Comparison of ENCODE assay signal across 12 cellular contexts in the genomic region with DNA sequence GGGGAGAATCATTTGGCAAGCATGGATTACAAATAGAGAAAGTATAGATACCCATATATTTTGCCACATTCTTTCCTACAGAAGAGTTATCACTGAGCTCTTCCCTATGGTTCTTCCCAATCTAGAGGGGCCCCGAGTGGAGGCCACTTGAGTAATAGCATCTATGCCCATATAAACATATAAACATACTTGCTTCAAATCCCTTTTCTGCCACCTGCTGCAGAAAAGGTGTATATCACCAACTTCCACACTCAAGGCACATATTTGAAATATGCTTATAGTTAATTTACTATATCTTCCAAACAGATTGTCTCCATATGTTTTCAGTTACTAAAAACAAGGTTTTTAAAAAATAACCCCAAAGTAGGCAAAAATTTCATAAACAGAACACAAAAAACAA.
DNase-seq lines count a peak whose midpoint lies in the region; ATAC-seq and TF ChIP-seq lines count a peak whose summit lies in the region.
"Had no signal": no experiment of that assay in that cellular context is flagged by ENCODE, and none has a peak within 500 bp of the region (broad histone marks: within the 10 kb centered on the region; RNA-seq: fewer than 3 reads in every experiment).

No MANE protein-coding gene starts in this region.

- ATAC-seq in activated T-helper 17 cell treated with anti-CD3 and anti-CD28 coated beads, Interleukin-2, amount 50 U/mL, for 72 hours (replicated peaks): no peak

- H3K9ac ChIP-seq in liver (ENCODE audit: low read depth in 1 of 2, low read length in 2 of 2): no peak overlapping the region

- intact Hi-C loops in head of caudate nucleus (cut with DNase I) (no loop called here), posterior vena cava (cut with DNase I) (no loop called here), ascending aorta (cut with DNase I) (no loop called here)

- WGBS in liver: 41% methylated on average over 1 of the region's 1 CpG

- no peak for TF ChIP-seq CTCF in liver (IDR thresholded peaks at IDR 0.05; ENCODE audit: low read depth, low read length, missing input control)
- TF ChIP-seq CTCF in ascending aorta (IDR thresholded peaks at IDR 0.05): peak in 1 of 3 experiments; percentile 10

- H3K36me3 ChIP-seq in liver (ENCODE audit: control insufficient read depth in 4 of 4, insufficient read depth in 3 of 4, low read depth in 1 of 4, low read length in 3 of 4) (no peaks in the 10 kb centered on the region), ascending aorta (no peaks in the 10 kb centered on the region)
- H3K36me3 ChIP-seq: upper lobe of left lung had no signal

- H3K36me3 Mint-ChIP-seq in activated T-helper 17 cell treated with anti-CD3 and anti-CD28 coated beads, Interleukin-2, amount 50 U/mL, for 72 hours (ENCODE audit: low read depth): peaks cover 94% of the 10 kb centered on the region

- H3K4me3 ChIP-seq in liver (ENCODE audit: low read depth in 1 of 3, low read length in 3 of 3) (no peak overlapping the region), ascending aorta (no peak overlapping the region)
- H3K4me3 ChIP-seq: upper lobe of left lung had no signal

- no peaks in the 10 kb centered on the region for H3K4me1 ChIP-seq in liver (ENCODE audit: control insufficient read depth in 4 of 4, insufficient read depth in 4 of 4, low read length in 3 of 4)
- no peaks in the 10 kb centered on the region for H3K4me1 ChIP-seq in ascending aorta
- H3K4me1 ChIP-seq: upper lobe of left lung had no signal

- H3K27me3 ChIP-seq in liver (ENCODE audit: control insufficient read depth in 4 of 4, insufficient read depth in 4 of 4, low read length in 3 of 4) (peaks cover 0 to 3% (median 0%) of the 10 kb centered on the region in 4 donors), ascending aorta (no peaks in the 10 kb centered on the region)
- H3K27me3 ChIP-seq: upper lobe of left lung had no signal

- H3K27ac ChIP-seq in liver (ENCODE audit: low read depth in 1 of 2, low read length in 2 of 2) (no peak overlapping the region), ascending aorta (no peak overlapping the region)
- H3K27ac ChIP-seq: upper lobe of left lung had no signal

- DNase-seq in NCI-H82 (lab: John Stamatoyannopoulos, UW): peak; percentile 1
- no peak for DNase-seq in NCI-H82 treated with DMSO at 0.1 percent for 48 hours (lab: John Stamatoyannopoulos, UW; ENCODE audit: unreplicated experiment)
- peak; percentile 37 for DNase-seq in H4 (ENCODE audit: low spot score)
- no peak for DNase-seq in head of caudate nucleus
- no peak for DNase-seq in posterior vena cava (ENCODE audit: low spot score)
- no peak for DNase-seq in ascending aorta (ENCODE audit: low spot score in 2 of 2)
- DNase-seq: anterior cingulate cortex, nephron progenitor cell, T1000, upper lobe of left lung had no signal

- H3K4me1 Mint-ChIP-seq in activated T-helper 17 cell treated with anti-CD3 and anti-CD28 coated beads, Interleukin-2, amount 50 U/mL, for 72 hours: peaks cover 24% of the 10 kb centered on the region
- H3K4me1 Mint-ChIP-seq: nephron progenitor cell had no signal

- peak overlapping the region; percentile 71 for H3K4me3 Mint-ChIP-seq in activated T-helper 17 cell treated with anti-CD3 and anti-CD28 coated beads, Interleukin-2, amount 50 U/mL, for 72 hours
- H3K4me3 Mint-ChIP-seq: nephron progenitor cell had no signal

- H3K27ac Mint-ChIP-seq in activated T-helper 17 cell treated with anti-CD3 and anti-CD28 coated beads, Interleukin-2, amount 50 U/mL, for 72 hours: peak overlapping the region; percentile 85
- H3K27ac Mint-ChIP-seq: nephron progenitor cell had no signal

- no peaks in the 10 kb centered on the region for H3K9me3 Mint-ChIP-seq in activated T-helper 17 cell treated with anti-CD3 and anti-CD28 coated beads, Interleukin-2, amount 50 U/mL, for 72 hours

- no peaks in the 10 kb centered on the region for H3K27me3 Mint-ChIP-seq in activated T-helper 17 cell treated with anti-CD3 and anti-CD28 coated beads, Interleukin-2, amount 50 U/mL, for 72 hours

- peak; percentile 25 to 45 for TF ChIP-seq RAD21 in liver (IDR thresholded peaks at IDR 0.05)

- no peaks in the 10 kb centered on the region for H3K9me3 ChIP-seq in liver (ENCODE audit: control insufficient read depth in 4 of 4, low read length in 3 of 4)
- no peaks in the 10 kb centered on the region for H3K9me3 ChIP-seq in ascending aorta
- H3K9me3 ChIP-seq: upper lobe of left lung had no signal

TF ChIP-seq in liver, 16 proteins besides CTCF, POLR2A, EP300 and RAD21:
- TF ChIP-seq HNF4G (IDR thresholded peaks at IDR 0.05): no peak
- TF ChIP-seq GABPA (IDR thresholded peaks at IDR 0.05 in 1 of 2, conservative IDR thresholded peaks at IDR 0.05 in 1 of 2): no peak
- no peak for TF ChIP-seq FOXA2 (IDR thresholded peaks at IDR 0.05)
- no peak for TF ChIP-seq FOXA1 (IDR thresholded peaks at IDR 0.05)
- TF ChIP-seq, protein P1, sequence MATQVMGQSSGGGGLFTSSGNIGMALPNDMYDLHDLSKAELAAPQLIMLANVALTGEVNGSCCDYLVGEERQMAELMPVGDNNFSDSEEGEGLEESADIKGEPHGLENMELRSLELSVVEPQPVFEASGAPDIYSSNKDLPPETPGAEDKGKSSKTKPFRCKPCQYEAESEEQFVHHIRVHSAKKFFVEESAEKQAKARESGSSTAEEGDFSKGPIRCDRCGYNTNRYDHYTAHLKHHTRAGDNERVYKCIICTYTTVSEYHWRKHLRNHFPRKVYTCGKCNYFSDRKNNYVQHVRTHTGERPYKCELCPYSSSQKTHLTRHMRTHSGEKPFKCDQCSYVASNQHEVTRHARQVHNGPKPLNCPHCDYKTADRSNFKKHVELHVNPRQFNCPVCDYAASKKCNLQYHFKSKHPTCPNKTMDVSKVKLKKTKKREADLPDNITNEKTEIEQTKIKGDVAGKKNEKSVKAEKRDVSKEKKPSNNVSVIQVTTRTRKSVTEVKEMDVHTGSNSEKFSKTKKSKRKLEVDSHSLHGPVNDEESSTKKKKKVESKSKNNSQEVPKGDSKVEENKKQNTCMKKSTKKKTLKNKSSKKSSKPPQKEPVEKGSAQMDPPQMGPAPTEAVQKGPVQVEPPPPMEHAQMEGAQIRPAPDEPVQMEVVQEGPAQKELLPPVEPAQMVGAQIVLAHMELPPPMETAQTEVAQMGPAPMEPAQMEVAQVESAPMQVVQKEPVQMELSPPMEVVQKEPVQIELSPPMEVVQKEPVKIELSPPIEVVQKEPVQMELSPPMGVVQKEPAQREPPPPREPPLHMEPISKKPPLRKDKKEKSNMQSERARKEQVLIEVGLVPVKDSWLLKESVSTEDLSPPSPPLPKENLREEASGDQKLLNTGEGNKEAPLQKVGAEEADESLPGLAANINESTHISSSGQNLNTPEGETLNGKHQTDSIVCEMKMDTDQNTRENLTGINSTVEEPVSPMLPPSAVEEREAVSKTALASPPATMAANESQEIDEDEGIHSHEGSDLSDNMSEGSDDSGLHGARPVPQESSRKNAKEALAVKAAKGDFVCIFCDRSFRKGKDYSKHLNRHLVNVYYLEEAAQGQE (IDR thresholded peaks at IDR 0.05): no peak
- TF ChIP-seq HNF4A (conservative IDR thresholded peaks at IDR 0.05): no peak
- no peak for TF ChIP-seq JUND (IDR thresholded peaks at IDR 0.05)
- TF ChIP-seq, protein P2, sequence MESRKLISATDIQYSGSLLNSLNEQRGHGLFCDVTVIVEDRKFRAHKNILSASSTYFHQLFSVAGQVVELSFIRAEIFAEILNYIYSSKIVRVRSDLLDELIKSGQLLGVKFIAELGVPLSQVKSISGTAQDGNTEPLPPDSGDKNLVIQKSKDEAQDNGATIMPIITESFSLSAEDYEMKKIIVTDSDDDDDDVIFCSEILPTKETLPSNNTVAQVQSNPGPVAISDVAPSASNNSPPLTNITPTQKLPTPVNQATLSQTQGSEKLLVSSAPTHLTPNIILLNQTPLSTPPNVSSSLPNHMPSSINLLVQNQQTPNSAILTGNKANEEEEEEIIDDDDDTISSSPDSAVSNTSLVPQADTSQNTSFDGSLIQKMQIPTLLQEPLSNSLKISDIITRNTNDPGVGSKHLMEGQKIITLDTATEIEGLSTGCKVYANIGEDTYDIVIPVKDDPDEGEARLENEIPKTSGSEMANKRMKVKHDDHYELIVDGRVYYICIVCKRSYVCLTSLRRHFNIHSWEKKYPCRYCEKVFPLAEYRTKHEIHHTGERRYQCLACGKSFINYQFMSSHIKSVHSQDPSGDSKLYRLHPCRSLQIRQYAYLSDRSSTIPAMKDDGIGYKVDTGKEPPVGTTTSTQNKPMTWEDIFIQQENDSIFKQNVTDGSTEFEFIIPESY (IDR thresholded peaks at IDR 0.05): no peak
- TF ChIP-seq RXRA (IDR thresholded peaks at IDR 0.05): no peak
- no peak for TF ChIP-seq TAF1 (conservative IDR thresholded peaks at IDR 0.05)
- no peak for TF ChIP-seq SP1 (IDR thresholded peaks at IDR 0.05)
- TF ChIP-seq, protein P3, sequence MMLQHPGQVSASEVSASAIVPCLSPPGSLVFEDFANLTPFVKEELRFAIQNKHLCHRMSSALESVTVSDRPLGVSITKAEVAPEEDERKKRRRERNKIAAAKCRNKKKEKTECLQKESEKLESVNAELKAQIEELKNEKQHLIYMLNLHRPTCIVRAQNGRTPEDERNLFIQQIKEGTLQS (IDR thresholded peaks at IDR 0.05): no peak
- TF ChIP-seq YY1 (IDR thresholded peaks at IDR 0.05): no peak
- TF ChIP-seq EGR1 (IDR thresholded peaks at IDR 0.05; ENCODE audit: low read depth in 2 of 2): no peak
- no peak for TF ChIP-seq NR2F2 (IDR thresholded peaks at IDR 0.05)

Comparison
In these comparisons a context has a peak if more than half of its experiments do, and no peak if none do; other contexts are left out.
1. DNase-seq: peak in NCI-H82 (single experiment) and H4 (single experiment); none in NCI-H82 treated with DMSO at 0.1 percent for 48 hours (single experiment), head of caudate nucleus (0 of 42), posterior vena cava (single experiment) and ascending aorta (0 of 2).